In the genomic region with DNA sequence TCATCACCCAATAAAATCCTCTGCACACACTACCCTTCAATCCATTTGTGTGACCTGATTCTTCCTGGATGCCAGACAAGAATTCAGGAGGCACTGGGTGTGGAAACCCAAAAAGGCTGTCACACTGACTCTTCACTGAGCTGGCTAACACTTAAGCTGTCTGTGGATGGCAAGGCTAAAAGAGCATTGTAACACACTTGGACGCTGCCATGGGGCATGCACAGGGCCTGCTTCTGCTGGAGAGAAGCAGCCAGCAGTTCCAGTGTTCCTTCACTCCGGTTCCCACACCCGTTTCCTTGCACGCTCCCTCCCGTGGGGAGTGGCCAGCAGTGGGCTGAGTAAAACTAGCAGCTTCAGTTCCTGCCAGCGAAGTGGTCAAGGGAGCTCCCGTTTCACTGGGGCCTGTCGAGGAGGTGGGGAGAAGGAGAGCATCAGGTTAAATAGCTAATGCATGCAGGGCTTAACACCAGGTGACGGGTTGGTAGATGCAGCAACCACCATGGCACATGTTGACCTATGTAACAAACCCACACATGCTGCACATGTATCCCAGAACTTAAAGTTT, we compare ENCODE assay signal across 1 cellular context.
TF ChIP-seq lines count a peak whose summit lies in the region.

No MANE protein-coding gene starts in this region.

TF ChIP-seq in K562, 482 proteins besides CTCF, POLR2A, EP300 and RAD21 (continued from another document):
- TF ChIP-seq, protein P1, sequence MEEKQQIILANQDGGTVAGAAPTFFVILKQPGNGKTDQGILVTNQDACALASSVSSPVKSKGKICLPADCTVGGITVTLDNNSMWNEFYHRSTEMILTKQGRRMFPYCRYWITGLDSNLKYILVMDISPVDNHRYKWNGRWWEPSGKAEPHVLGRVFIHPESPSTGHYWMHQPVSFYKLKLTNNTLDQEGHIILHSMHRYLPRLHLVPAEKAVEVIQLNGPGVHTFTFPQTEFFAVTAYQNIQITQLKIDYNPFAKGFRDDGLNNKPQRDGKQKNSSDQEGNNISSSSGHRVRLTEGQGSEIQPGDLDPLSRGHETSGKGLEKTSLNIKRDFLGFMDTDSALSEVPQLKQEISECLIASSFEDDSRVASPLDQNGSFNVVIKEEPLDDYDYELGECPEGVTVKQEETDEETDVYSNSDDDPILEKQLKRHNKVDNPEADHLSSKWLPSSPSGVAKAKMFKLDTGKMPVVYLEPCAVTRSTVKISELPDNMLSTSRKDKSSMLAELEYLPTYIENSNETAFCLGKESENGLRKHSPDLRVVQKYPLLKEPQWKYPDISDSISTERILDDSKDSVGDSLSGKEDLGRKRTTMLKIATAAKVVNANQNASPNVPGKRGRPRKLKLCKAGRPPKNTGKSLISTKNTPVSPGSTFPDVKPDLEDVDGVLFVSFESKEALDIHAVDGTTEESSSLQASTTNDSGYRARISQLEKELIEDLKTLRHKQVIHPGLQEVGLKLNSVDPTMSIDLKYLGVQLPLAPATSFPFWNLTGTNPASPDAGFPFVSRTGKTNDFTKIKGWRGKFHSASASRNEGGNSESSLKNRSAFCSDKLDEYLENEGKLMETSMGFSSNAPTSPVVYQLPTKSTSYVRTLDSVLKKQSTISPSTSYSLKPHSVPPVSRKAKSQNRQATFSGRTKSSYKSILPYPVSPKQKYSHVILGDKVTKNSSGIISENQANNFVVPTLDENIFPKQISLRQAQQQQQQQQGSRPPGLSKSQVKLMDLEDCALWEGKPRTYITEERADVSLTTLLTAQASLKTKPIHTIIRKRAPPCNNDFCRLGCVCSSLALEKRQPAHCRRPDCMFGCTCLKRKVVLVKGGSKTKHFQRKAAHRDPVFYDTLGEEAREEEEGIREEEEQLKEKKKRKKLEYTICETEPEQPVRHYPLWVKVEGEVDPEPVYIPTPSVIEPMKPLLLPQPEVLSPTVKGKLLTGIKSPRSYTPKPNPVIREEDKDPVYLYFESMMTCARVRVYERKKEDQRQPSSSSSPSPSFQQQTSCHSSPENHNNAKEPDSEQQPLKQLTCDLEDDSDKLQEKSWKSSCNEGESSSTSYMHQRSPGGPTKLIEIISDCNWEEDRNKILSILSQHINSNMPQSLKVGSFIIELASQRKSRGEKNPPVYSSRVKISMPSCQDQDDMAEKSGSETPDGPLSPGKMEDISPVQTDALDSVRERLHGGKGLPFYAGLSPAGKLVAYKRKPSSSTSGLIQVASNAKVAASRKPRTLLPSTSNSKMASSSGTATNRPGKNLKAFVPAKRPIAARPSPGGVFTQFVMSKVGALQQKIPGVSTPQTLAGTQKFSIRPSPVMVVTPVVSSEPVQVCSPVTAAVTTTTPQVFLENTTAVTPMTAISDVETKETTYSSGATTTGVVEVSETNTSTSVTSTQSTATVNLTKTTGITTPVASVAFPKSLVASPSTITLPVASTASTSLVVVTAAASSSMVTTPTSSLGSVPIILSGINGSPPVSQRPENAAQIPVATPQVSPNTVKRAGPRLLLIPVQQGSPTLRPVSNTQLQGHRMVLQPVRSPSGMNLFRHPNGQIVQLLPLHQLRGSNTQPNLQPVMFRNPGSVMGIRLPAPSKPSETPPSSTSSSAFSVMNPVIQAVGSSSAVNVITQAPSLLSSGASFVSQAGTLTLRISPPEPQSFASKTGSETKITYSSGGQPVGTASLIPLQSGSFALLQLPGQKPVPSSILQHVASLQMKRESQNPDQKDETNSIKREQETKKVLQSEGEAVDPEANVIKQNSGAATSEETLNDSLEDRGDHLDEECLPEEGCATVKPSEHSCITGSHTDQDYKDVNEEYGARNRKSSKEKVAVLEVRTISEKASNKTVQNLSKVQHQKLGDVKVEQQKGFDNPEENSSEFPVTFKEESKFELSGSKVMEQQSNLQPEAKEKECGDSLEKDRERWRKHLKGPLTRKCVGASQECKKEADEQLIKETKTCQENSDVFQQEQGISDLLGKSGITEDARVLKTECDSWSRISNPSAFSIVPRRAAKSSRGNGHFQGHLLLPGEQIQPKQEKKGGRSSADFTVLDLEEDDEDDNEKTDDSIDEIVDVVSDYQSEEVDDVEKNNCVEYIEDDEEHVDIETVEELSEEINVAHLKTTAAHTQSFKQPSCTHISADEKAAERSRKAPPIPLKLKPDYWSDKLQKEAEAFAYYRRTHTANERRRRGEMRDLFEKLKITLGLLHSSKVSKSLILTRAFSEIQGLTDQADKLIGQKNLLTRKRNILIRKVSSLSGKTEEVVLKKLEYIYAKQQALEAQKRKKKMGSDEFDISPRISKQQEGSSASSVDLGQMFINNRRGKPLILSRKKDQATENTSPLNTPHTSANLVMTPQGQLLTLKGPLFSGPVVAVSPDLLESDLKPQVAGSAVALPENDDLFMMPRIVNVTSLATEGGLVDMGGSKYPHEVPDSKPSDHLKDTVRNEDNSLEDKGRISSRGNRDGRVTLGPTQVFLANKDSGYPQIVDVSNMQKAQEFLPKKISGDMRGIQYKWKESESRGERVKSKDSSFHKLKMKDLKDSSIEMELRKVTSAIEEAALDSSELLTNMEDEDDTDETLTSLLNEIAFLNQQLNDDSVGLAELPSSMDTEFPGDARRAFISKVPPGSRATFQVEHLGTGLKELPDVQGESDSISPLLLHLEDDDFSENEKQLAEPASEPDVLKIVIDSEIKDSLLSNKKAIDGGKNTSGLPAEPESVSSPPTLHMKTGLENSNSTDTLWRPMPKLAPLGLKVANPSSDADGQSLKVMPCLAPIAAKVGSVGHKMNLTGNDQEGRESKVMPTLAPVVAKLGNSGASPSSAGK (IDR thresholded peaks at IDR 0.05), result no peak
- TF ChIP-seq ZNF3 (CRISPR knock-in tag; IDR thresholded peaks at IDR 0.05) (no peak), SNIP1 (IDR thresholded peaks at IDR 0.05; ENCODE audit: low read depth) (no peak), CBFA2T3 (IDR thresholded peaks at IDR 0.05) (no peak), CC2D1A (IDR thresholded peaks at IDR 0.05) (no peak), RBM25 (IDR thresholded peaks at IDR 0.05; ENCODE audit: low read depth, low read length, severe bottlenecking) (no peak)
